Comparison of ENCODE assay signal across 18 cellular contexts in genomic region chr7:127824682-127825081, GRCh38.
DNase-seq lines count a peak whose midpoint lies in the region; ATAC-seq and TF ChIP-seq lines count a peak whose summit lies in the region.
"Had no signal": no experiment of that assay in that cellular context is flagged by ENCODE, and none has a peak within 500 bp of the region (broad histone marks: within the 10 kb centered on the region; RNA-seq: fewer than 3 reads in every experiment).

No MANE protein-coding gene starts in this region.

- CTCF ChIA-PET in Caco-2 (lab: Charles Lee) = no interaction called here

- H3K4me1 ChIP-seq in Caco-2 (peaks cover 33% of the 10 kb centered on the region), BE2C (0 out of 2 replicates have a peak, but pooled peaks cover 5% of the 10 kb centered on the region)
- H3K4me1 ChIP-seq: SJCRH30 had no signal

- intact Hi-C loops in Caco-2 (cut with micrococcal nuclease; ENCODE audit: unreplicated experiment) (no loop called here), left colon (cut with DNase I, micrococcal nuclease) (no loop called here)

- H3K9me3 ChIP-seq in Caco-2 = no peaks in the 10 kb centered on the region
- no peaks in the 10 kb centered on the region for H3K9me3 ChIP-seq in BE2C
- H3K9me3 ChIP-seq: A549, SJCRH30 had no signal

- H3K27me3 ChIP-seq in Caco-2 (replicated peaks; ENCODE audit: control insufficient read depth, insufficient read depth, low read length) (no peaks in the 10 kb centered on the region), BE2C (no peaks in the 10 kb centered on the region)
- H3K27me3 ChIP-seq: SJCRH30 had no signal

- H3K36me3 Mint-ChIP-seq in Caco-2 (ENCODE audit: insufficient read depth, unreplicated experiment) = peaks cover 21% of the 10 kb centered on the region

- H3K36me3 ChIP-seq in Caco-2 (ENCODE audit: control insufficient read depth, insufficient read depth, low read length) = no peaks in the 10 kb centered on the region
- no peaks in the 10 kb centered on the region for H3K36me3 ChIP-seq in BE2C

- TF ChIP-seq CTCF in Caco-2 (IDR thresholded peaks at IDR 0.05; ENCODE audit: insufficient read depth in 1 of 2, low read depth in 1 of 2, low read length in 1 of 2, severe bottlenecking in 1 of 2, unreplicated experiment in 1 of 2) (no peak), cardiac fibroblast (IDR thresholded peaks at IDR 0.05; ENCODE audit: low read depth, low read length) (no peak), fibroblast of the aortic adventitia (IDR thresholded peaks at IDR 0.05; ENCODE audit: insufficient read depth, low read length) (no peak), coronary artery (IDR thresholded peaks at IDR 0.05) (no peak), BE2C (IDR thresholded peaks at IDR 0.05; ENCODE audit: low read depth, low read length) (no peak)

- POLR2A ChIA-PET in Caco-2 (lab: Charles Lee) = no interaction called here

- no TSS peak for BruUV-seq in Caco-2 (replicated peaks; lab: Mats Ljungman, UMichigan)

- H3K27ac Mint-ChIP-seq in Caco-2 (ENCODE audit: unreplicated experiment) = peak overlapping the region; percentile 9

- H3K4me1 Mint-ChIP-seq in Caco-2 (ENCODE audit: low read depth, unreplicated experiment) = peaks cover 24% of the 10 kb centered on the region

- no peak for ATAC-seq in left colon
- ATAC-seq in GM21576 (IDR thresholded peaks at IDR 0.05; ENCODE audit: unreplicated experiment) = no peak
- ATAC-seq: A549, PC-3 had no signal

- no peak overlapping the region for H3K4me3 ChIP-seq in Caco-2 (ENCODE audit: low read depth, low read length)
- H3K4me3 ChIP-seq in cardiac fibroblast (replicated peaks in 1 of 2; ENCODE audit: low read depth in 2 of 2, low read length in 2 of 2) = no peak overlapping the region
- H3K4me3 ChIP-seq in fibroblast of the aortic adventitia (ENCODE audit: low read depth, low read length) = no peak overlapping the region
- no peak overlapping the region for H3K4me3 ChIP-seq in coronary artery
- H3K4me3 ChIP-seq in BE2C (ENCODE audit: low read depth, low read length) = no peak overlapping the region
- H3K4me3 ChIP-seq: A549, SJCRH30 had no signal

- H3K27ac ChIP-seq in coronary artery = no peak overlapping the region
- H3K27ac ChIP-seq: A549, C4-2B, SJCRH30 had no signal

- H3K9me3 Mint-ChIP-seq in Caco-2 (ENCODE audit: unreplicated experiment) = no peaks in the 10 kb centered on the region

- H3K4me3 Mint-ChIP-seq in Caco-2 (ENCODE audit: unreplicated experiment) = no peak overlapping the region

- DNase-seq in Caco-2 (no peak), LHCN-M2 (ENCODE audit: low read depth) (peak; percentile 37), cardiac fibroblast (ENCODE audit: low read depth in 2 of 2) (peak; percentile 44 to 65), fibroblast of the aortic adventitia (ENCODE audit: low read depth) (peak; percentile 76), left colon (no peak), coronary artery (ENCODE audit: low spot score) (no peak), BE2C (no peak)
- DNase-seq: DMS79, H7, NCI-H1417, NCI-H1930, NCI-H226, NCI-H524, PC-3, SJCRH30 had no signal

- H3K27me3 Mint-ChIP-seq in Caco-2 (ENCODE audit: insufficient read depth, unreplicated experiment) = no peaks in the 10 kb centered on the region

Comparison
In these comparisons a context has a peak if more than half of its experiments do, and no peak if none do; other contexts are left out.
1. DNase-seq: peak in LHCN-M2 (single experiment), cardiac fibroblast (2 of 2) and fibroblast of the aortic adventitia (single experiment); none in Caco-2 (0 of 2), left colon (0 of 2), coronary artery (single experiment) and BE2C (single experiment).